8 cellular contexts compared by ENCODE assay signal in the genomic region with DNA sequence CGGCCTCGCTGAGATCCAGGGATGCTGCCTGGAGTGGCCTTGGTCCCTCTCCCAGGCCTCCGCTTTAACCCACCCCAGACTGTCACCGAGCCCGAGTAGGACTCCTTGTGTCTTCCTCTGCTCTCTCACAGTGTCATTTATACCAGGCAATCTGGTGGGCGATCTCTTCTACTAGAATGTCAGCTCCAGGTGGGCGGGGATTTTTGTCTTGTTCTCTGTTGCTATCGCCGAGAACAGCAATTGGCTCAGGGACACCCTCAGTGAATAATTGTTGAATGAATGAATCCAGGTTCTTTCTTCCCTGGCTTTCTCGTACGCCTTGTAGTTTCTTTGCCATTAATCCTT. TPM values are rescaled to one million over a fixed set of nuclear protein-coding genes. Genes with fewer than 3 reads are reported as not detected.
DNase-seq lines count a peak whose midpoint lies in the region; ATAC-seq and TF ChIP-seq lines count a peak whose summit lies in the region.

No MANE protein-coding gene starts in this region.

- H3K27me3 ChIP-seq in Karpas-422 (ENCODE audit: low read length) = no peaks in the 10 kb centered on the region
- no peaks in the 10 kb centered on the region for H3K27me3 ChIP-seq in kidney epithelial cell (ENCODE audit: control insufficient read depth, insufficient read depth, low read length)

- DNase-seq in AG10803 (ENCODE audit: low read depth) (peak; percentile 8), Karpas-422 (peak; percentile 65), kidney epithelial cell (ENCODE audit: low read depth) (no peak), inferior parietal cortex (ENCODE audit: extremely low spot score) (no peak)
- DNase-seq in activated naive CD8-positive, alpha-beta T cell treated with anti-CD3 and anti-CD28 coated beads, Interleukin-2, amount 50 U/mL, for 24 hours = peak; percentile 45
- DNase-seq in stimulated activated CD4-positive, alpha-beta T cell treated with anti-CD3 and anti-CD28 coated beads, TNF-alpha, amount 100 ng/mL, for 4 hours (ENCODE audit: low read depth in 3 of 3) = peak in 2 of 3 experiments; percentile 38 to 41

- peak overlapping the region; percentile 96 for H3K27ac Mint-ChIP-seq in activated naive CD8-positive, alpha-beta T cell treated with anti-CD3 and anti-CD28 coated beads, Interleukin-2, amount 50 U/mL, for 24 hours

- H3K36me3 ChIP-seq in Karpas-422 (ENCODE audit: insufficient read depth, low read length) (peaks cover 24% of the 10 kb centered on the region; the same call in 1 of the 2 replicates), kidney epithelial cell (ENCODE audit: control insufficient read depth, insufficient read depth, low read length) (no peaks in the 10 kb centered on the region)

- no peak for TF ChIP-seq CTCF in AG10803 (conservative IDR thresholded peaks at IDR 0.05; ENCODE audit: low read length)
- TF ChIP-seq CTCF in kidney epithelial cell (IDR thresholded peaks at IDR 0.05; ENCODE audit: insufficient read depth, low read length, poor library complexity, severe bottlenecking) = no peak

- H2AFZ ChIP-seq in Karpas-422 (ENCODE audit: low read length) = peak overlapping the region; percentile 96; the same call in 1 of the 2 replicates

- H3K9me3 Mint-ChIP-seq in activated naive CD8-positive, alpha-beta T cell treated with anti-CD3 and anti-CD28 coated beads, Interleukin-2, amount 50 U/mL, for 24 hours = no peaks in the 10 kb centered on the region

- H3K4me2 ChIP-seq in Karpas-422 (ENCODE audit: low read depth, low read length, poor library complexity, severe bottlenecking) = peak overlapping the region; percentile 83

- no peaks in the 10 kb centered on the region for H3K27me3 Mint-ChIP-seq in activated naive CD8-positive, alpha-beta T cell treated with anti-CD3 and anti-CD28 coated beads, Interleukin-2, amount 50 U/mL, for 24 hours

- H3K9ac ChIP-seq in Karpas-422 (ENCODE audit: low read length) = peak overlapping the region; percentile 98

- no peaks in the 10 kb centered on the region for H3K9me3 ChIP-seq in Karpas-422 (ENCODE audit: low read length)

- H3K4me1 ChIP-seq in Karpas-422 (ENCODE audit: low read length) = peaks cover 34% of the 10 kb centered on the region

- 0 out of 2 replicates have a peak, but pooled peaks cover 4% of the 10 kb centered on the region for H4K20me1 ChIP-seq in Karpas-422 (ENCODE audit: insufficient read depth, low read depth, low read length)

- peak overlapping the region; percentile 69 for H3K27ac ChIP-seq in Karpas-422 (ENCODE audit: low read length)

- H3K4me3 ChIP-seq in AG10803 (ENCODE audit: low read length) (peak overlapping the region; percentile 100), Karpas-422 (ENCODE audit: low read length) (peak overlapping the region; percentile 100), kidney epithelial cell (ENCODE audit: low read depth, low read length) (peak overlapping the region; percentile 89)

- no peaks in the 10 kb centered on the region for H3K9me2 ChIP-seq in Karpas-422 (replicated peaks; ENCODE audit: insufficient read depth, low read length)

- peak overlapping the region; percentile 99 for H3K4me3 Mint-ChIP-seq in activated naive CD8-positive, alpha-beta T cell treated with anti-CD3 and anti-CD28 coated beads, Interleukin-2, amount 50 U/mL, for 24 hours

- peaks cover 28% of the 10 kb centered on the region for H3K36me3 Mint-ChIP-seq in activated naive CD8-positive, alpha-beta T cell treated with anti-CD3 and anti-CD28 coated beads, Interleukin-2, amount 50 U/mL, for 24 hours (ENCODE audit: low read depth)

- ATAC-seq in activated naive CD8-positive, alpha-beta T cell treated with anti-CD3 and anti-CD28 coated beads, Interleukin-2, amount 50 U/mL, for 24 hours = no peak
- no peak for ATAC-seq in HG02763 (IDR thresholded peaks at IDR 0.05; ENCODE audit: unreplicated experiment)
- no peak for ATAC-seq in GM21515 (IDR thresholded peaks at IDR 0.05; ENCODE audit: unreplicated experiment)

- peaks cover 69% of the 10 kb centered on the region for H3K79me2 ChIP-seq in Karpas-422 (ENCODE audit: low read length)

- H3K4me1 Mint-ChIP-seq in activated naive CD8-positive, alpha-beta T cell treated with anti-CD3 and anti-CD28 coated beads, Interleukin-2, amount 50 U/mL, for 24 hours = peaks cover 47% of the 10 kb centered on the region

RNA-seq across cellular contexts. Expression of a gene that starts 0.6 kb away (rescaled TPM):
- 32.3 and 57.4 TPM in 2 replicates for total RNA-seq in Karpas-422 (2014; rRNA removed; shearing (Covaris generic); ENCODE audit: low replicate concordance)
- 35.4 and 46.0 TPM in 2 replicates for total RNA-seq in kidney epithelial cell

RNA-seq across cellular contexts. Expression of a gene that starts 0.8 kb away (rescaled TPM):
- 11.7 and 15.2 TPM in 2 replicates for total RNA-seq in Karpas-422 (2014; rRNA removed; shearing (Covaris generic); ENCODE audit: low replicate concordance)
- total RNA-seq in kidney epithelial cell = 9.1 and 11.7 TPM in 2 replicates

RNA-seq across cellular contexts. Expression of a gene that starts 31.2 kb away (rescaled TPM):
- total RNA-seq in Karpas-422 (2014; rRNA removed; shearing (Covaris generic); ENCODE audit: low replicate concordance) = not detected in 2 replicates
- not detected in 2 replicates for total RNA-seq in kidney epithelial cell

RNA-seq across cellular contexts. Expression of a gene that starts 39.9 kb away (rescaled TPM):
- total RNA-seq in Karpas-422 (2014; rRNA removed; shearing (Covaris generic); ENCODE audit: low replicate concordance) = not detected in 2 replicates
- total RNA-seq in kidney epithelial cell = not detected in 2 replicates

Comparison
In these comparisons a context has a peak if more than half of its experiments do, and no peak if none do; other contexts are left out.
1. DNase-seq: peak in AG10803 (single experiment), Karpas-422 (single experiment), activated naive CD8-positive, alpha-beta T cell treated with anti-CD3 and anti-CD28 coated beads, Interleukin-2, amount 50 U/mL, for 24 hours (single experiment) and stimulated activated CD4-positive, alpha-beta T cell treated with anti-CD3 and anti-CD28 coated beads, TNF-alpha, amount 100 ng/mL, for 4 hours (2 of 3); none in kidney epithelial cell (single experiment) and inferior parietal cortex (single experiment).
2. Peak in every context shown above with its lines, with median percentiles within 50 percentile points of each other: H3K4me3 ChIP-seq.